ENCODE assay signal across 1 cellular context in the genomic region with DNA sequence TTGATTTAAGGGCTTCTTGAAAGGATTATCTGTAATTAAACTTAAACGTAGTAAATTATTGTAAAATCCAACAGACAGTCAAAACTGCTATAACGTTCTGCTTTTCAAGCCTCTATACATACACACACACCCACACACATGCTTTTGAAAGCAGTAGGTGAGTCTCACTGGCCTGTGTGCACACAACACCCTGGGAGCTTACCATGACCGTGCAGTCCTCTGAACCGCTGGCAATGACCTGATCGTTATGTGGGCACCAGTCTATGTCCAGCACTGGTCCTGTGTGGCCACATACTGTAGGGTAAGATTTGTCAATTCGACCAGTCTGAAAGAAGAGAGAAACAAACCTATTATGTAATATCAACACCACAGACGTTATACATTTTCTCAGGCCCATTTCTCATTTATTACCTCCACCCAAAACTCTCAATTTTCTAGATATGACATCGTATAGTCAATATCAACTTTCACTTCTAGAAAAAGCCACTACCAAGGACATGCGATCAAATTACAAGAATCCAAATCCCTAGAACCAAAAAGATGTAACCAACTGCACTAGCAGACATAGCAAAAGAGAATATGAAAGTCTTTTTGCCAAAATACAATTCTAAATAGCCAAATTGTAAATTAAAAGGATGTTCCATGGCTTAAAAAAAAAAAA.
TF ChIP-seq lines count a peak whose summit lies in the region.

No MANE protein-coding gene starts in this region.

TF ChIP-seq in WTC11, 78 proteins besides CTCF, POLR2A, EP300 and RAD21:
- TF ChIP-seq, protein P1, sequence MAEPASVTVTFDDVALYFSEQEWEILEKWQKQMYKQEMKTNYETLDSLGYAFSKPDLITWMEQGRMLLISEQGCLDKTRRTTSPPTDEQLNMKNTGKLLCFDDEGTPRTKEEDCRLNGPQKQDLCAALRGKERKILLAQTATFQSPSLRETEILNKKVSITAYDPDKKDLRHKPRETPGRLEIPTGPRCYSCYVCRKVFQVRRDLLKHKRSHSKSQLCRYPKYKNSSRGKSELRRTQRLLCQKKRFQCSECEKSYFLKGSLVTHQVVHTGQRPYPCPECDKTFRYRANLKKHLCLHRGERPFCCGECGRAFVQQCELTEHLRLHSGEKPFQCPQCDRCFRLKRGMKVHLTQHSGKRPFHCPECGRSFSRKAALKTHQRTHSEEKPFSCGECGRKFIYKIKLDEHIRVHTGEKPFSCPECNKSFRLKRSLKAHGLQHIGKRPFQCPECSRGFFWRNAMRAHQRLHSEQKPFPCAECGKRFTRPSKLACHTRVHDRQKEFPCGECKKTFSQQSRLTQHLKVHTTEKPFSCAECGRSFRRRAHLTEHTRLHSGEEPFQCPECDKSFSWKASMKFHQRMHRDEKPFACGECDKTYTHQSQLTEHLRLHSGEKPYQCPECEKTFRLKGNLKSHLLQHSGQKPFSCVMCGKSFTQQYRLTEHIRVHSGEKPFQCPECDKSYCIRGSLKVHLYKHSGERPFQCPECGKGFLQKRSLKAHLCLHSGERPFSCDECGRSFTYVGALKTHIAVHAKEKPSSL (CRISPR knock-in tag; conservative IDR thresholded peaks at IDR 0.05) = no peak
- no peak for TF ChIP-seq CREM (CRISPR knock-in tag; IDR thresholded peaks at IDR 0.05)
- TF ChIP-seq ZNF263 (CRISPR knock-in tag; IDR thresholded peaks at IDR 0.05; ENCODE audit: low read depth) = no peak
- TF ChIP-seq NR2C2 (CRISPR knock-in tag; IDR thresholded peaks at IDR 0.05) = no peak
- TF ChIP-seq, protein P2, sequence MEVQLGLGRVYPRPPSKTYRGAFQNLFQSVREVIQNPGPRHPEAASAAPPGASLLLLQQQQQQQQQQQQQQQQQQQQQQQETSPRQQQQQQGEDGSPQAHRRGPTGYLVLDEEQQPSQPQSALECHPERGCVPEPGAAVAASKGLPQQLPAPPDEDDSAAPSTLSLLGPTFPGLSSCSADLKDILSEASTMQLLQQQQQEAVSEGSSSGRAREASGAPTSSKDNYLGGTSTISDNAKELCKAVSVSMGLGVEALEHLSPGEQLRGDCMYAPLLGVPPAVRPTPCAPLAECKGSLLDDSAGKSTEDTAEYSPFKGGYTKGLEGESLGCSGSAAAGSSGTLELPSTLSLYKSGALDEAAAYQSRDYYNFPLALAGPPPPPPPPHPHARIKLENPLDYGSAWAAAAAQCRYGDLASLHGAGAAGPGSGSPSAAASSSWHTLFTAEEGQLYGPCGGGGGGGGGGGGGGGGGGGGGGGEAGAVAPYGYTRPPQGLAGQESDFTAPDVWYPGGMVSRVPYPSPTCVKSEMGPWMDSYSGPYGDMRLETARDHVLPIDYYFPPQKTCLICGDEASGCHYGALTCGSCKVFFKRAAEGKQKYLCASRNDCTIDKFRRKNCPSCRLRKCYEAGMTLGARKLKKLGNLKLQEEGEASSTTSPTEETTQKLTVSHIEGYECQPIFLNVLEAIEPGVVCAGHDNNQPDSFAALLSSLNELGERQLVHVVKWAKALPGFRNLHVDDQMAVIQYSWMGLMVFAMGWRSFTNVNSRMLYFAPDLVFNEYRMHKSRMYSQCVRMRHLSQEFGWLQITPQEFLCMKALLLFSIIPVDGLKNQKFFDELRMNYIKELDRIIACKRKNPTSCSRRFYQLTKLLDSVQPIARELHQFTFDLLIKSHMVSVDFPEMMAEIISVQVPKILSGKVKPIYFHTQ (CRISPR knock-in tag; IDR thresholded peaks at IDR 0.05) = no peak
- no peak for TF ChIP-seq IRF2 (CRISPR knock-in tag; IDR thresholded peaks at IDR 0.05; ENCODE audit: borderline replicate concordance, low read depth)
